In genomic region chr21:46598563-46599250, GRCh38 we compare ENCODE assay signal across 1 cellular context.
TF ChIP-seq lines count a peak whose summit lies in the region.

No MANE protein-coding gene starts in this region.

TF ChIP-seq in IMR-90, 13 proteins besides CTCF, POLR2A, EP300 and RAD21:
- TF ChIP-seq CHD1 (IDR thresholded peaks at IDR 0.05; ENCODE audit: low read depth, low read length) (no peak), CEBPB (IDR thresholded peaks at IDR 0.05; ENCODE audit: low read depth, low read length) (no peak), ELK1 (IDR thresholded peaks at IDR 0.05; ENCODE audit: borderline replicate concordance, low read depth, low read length) (no peak), RCOR1 (IDR thresholded peaks at IDR 0.05; ENCODE audit: insufficient replicate concordance, low read length) (no peak), USF2 (IDR thresholded peaks at IDR 0.05; ENCODE audit: low read depth, low read length) (no peak), RFX5 (IDR thresholded peaks at IDR 0.05; ENCODE audit: low read depth, low read length) (no peak), MAFK (IDR thresholded peaks at IDR 0.05; ENCODE audit: low read depth, low read length) (no peak), NFE2L2 (IDR thresholded peaks at IDR 0.05; ENCODE audit: low read depth, low read length) (no peak), MAZ (IDR thresholded peaks at IDR 0.05; ENCODE audit: borderline replicate concordance, low read depth, low read length) (no peak), BHLHE40 (IDR thresholded peaks at IDR 0.05; ENCODE audit: low read depth, low read length) (no peak), MXI1 (IDR thresholded peaks at IDR 0.05; ENCODE audit: borderline replicate concordance, low read depth, low read length) (no peak), FOS (IDR thresholded peaks at IDR 0.05; ENCODE audit: low read depth, low read length) (no peak), SMC3 (IDR thresholded peaks at IDR 0.05; ENCODE audit: low read depth, low read length) (no peak)
